1 cellular context compared by ENCODE assay signal in genomic region chr1:26321315-26322041, GRCh38.
TF ChIP-seq lines count a peak whose summit lies in the region.

No MANE protein-coding gene starts in this region.

TF ChIP-seq in K562, 482 proteins besides CTCF, POLR2A, EP300 and RAD21 (continued from another document and continues in another):
- TF ChIP-seq TCF7L2 (IDR thresholded peaks at IDR 0.05; ENCODE audit: low read depth, low read length) = no peak
- TF ChIP-seq CTCFL (IDR thresholded peaks at IDR 0.05; ENCODE audit: borderline replicate concordance, insufficient read depth, low read depth, low read length, poor library complexity, severe bottlenecking) = no peak
- TF ChIP-seq, protein P1, sequence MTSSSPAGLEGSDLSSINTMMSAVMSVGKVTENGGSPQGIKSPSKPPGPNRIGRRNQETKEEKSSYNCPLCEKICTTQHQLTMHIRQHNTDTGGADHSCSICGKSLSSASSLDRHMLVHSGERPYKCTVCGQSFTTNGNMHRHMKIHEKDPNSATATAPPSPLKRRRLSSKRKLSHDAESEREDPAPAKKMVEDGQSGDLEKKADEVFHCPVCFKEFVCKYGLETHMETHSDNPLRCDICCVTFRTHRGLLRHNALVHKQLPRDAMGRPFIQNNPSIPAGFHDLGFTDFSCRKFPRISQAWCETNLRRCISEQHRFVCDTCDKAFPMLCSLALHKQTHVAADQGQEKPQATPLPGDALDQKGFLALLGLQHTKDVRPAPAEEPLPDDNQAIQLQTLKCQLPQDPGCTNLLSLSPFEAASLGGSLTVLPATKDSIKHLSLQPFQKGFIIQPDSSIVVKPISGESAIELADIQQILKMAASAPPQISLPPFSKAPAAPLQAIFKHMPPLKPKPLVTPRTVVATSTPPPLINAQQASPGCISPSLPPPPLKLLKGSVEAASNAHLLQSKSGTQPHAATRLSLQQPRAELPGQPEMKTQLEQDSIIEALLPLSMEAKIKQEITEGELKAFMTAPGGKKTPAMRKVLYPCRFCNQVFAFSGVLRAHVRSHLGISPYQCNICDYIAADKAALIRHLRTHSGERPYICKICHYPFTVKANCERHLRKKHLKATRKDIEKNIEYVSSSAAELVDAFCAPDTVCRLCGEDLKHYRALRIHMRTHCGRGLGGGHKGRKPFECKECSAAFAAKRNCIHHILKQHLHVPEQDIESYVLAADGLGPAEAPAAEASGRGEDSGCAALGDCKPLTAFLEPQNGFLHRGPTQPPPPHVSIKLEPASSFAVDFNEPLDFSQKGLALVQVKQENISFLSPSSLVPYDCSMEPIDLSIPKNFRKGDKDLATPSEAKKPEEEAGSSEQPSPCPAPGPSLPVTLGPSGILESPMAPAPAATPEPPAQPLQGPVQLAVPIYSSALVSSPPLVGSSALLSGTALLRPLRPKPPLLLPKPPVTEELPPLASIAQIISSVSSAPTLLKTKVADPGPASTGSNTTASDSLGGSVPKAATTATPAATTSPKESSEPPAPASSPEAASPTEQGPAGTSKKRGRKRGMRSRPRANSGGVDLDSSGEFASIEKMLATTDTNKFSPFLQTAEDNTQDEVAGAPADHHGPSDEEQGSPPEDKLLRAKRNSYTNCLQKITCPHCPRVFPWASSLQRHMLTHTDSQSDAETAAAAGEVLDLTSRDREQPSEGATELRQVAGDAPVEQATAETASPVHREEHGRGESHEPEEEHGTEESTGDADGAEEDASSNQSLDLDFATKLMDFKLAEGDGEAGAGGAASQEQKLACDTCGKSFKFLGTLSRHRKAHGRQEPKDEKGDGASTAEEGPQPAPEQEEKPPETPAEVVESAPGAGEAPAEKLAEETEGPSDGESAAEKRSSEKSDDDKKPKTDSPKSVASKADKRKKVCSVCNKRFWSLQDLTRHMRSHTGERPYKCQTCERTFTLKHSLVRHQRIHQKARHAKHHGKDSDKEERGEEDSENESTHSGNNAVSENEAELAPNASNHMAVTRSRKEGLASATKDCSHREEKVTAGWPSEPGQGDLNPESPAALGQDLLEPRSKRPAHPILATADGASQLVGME (CRISPR knock-in tag; IDR thresholded peaks at IDR 0.05) = 0 out of 2 replicates have a peak, but pooled peaks have one; percentile 58
- TF ChIP-seq SIRT6 (IDR thresholded peaks at IDR 0.05; ENCODE audit: low read depth, low read length) = no peak
- TF ChIP-seq NFE2 (IDR thresholded peaks at IDR 0.05; ENCODE audit: low read depth) = no peak
- TF ChIP-seq, protein P2, sequence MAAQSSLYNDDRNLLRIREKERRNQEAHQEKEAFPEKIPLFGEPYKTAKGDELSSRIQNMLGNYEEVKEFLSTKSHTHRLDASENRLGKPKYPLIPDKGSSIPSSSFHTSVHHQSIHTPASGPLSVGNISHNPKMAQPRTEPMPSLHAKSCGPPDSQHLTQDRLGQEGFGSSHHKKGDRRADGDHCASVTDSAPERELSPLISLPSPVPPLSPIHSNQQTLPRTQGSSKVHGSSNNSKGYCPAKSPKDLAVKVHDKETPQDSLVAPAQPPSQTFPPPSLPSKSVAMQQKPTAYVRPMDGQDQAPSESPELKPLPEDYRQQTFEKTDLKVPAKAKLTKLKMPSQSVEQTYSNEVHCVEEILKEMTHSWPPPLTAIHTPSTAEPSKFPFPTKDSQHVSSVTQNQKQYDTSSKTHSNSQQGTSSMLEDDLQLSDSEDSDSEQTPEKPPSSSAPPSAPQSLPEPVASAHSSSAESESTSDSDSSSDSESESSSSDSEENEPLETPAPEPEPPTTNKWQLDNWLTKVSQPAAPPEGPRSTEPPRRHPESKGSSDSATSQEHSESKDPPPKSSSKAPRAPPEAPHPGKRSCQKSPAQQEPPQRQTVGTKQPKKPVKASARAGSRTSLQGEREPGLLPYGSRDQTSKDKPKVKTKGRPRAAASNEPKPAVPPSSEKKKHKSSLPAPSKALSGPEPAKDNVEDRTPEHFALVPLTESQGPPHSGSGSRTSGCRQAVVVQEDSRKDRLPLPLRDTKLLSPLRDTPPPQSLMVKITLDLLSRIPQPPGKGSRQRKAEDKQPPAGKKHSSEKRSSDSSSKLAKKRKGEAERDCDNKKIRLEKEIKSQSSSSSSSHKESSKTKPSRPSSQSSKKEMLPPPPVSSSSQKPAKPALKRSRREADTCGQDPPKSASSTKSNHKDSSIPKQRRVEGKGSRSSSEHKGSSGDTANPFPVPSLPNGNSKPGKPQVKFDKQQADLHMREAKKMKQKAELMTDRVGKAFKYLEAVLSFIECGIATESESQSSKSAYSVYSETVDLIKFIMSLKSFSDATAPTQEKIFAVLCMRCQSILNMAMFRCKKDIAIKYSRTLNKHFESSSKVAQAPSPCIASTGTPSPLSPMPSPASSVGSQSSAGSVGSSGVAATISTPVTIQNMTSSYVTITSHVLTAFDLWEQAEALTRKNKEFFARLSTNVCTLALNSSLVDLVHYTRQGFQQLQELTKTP (IDR thresholded peaks at IDR 0.05; ENCODE audit: low read depth in 1 of 2, partially characterized antibody in 2 of 2) = peak in 1 of 2 experiments; percentile 56
- no peak for TF ChIP-seq ELF4 (CRISPR knock-in tag; IDR thresholded peaks at IDR 0.05)
- TF ChIP-seq KAT7 (CRISPR knock-in tag; IDR thresholded peaks at IDR 0.05; ENCODE audit: borderline replicate concordance) = no peak
- no peak for TF ChIP-seq BCLAF1 (IDR thresholded peaks at IDR 0.05; ENCODE audit: borderline replicate concordance in 1 of 2, control insufficient read depth in 1 of 2, low read depth in 2 of 2, low read length in 1 of 2)
- 0 out of 2 replicates have a peak, but pooled peaks have one; percentile 10 for TF ChIP-seq EGR1 (conservative IDR thresholded peaks at IDR 0.05)
- TF ChIP-seq, protein P3, sequence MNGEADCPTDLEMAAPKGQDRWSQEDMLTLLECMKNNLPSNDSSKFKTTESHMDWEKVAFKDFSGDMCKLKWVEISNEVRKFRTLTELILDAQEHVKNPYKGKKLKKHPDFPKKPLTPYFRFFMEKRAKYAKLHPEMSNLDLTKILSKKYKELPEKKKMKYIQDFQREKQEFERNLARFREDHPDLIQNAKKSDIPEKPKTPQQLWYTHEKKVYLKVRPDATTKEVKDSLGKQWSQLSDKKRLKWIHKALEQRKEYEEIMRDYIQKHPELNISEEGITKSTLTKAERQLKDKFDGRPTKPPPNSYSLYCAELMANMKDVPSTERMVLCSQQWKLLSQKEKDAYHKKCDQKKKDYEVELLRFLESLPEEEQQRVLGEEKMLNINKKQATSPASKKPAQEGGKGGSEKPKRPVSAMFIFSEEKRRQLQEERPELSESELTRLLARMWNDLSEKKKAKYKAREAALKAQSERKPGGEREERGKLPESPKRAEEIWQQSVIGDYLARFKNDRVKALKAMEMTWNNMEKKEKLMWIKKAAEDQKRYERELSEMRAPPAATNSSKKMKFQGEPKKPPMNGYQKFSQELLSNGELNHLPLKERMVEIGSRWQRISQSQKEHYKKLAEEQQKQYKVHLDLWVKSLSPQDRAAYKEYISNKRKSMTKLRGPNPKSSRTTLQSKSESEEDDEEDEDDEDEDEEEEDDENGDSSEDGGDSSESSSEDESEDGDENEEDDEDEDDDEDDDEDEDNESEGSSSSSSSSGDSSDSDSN (IDR thresholded peaks at IDR 0.05; ENCODE audit: borderline replicate concordance in 1 of 2, low read depth in 2 of 2, low read length in 2 of 2) = peak in 1 of 2 experiments; percentile 68; a peak in 1 of 4 replicates
- TF ChIP-seq TRIM24 (IDR thresholded peaks at IDR 0.05) = no peak
- TF ChIP-seq SAP30 (IDR thresholded peaks at IDR 0.05; ENCODE audit: borderline replicate concordance, insufficient read depth, low read depth, low read length, poor library complexity, severe bottlenecking) = no peak
- TF ChIP-seq CCNT2 (IDR thresholded peaks at IDR 0.05; ENCODE audit: borderline replicate concordance, extremely low read depth, insufficient read length, low read depth, low read length) = no peak
- TF ChIP-seq SREBF2 (CRISPR knock-in tag; IDR thresholded peaks at IDR 0.05) = no peak
- no peak for TF ChIP-seq FOXK2 (conservative IDR thresholded peaks at IDR 0.05 in 1 of 2, IDR thresholded peaks at IDR 0.05 in 1 of 2; ENCODE audit: low read depth in 2 of 2)
- TF ChIP-seq CREBBP (IDR thresholded peaks at IDR 0.05; ENCODE audit: low read depth, low read length) = no peak
- TF ChIP-seq NFIC (IDR thresholded peaks at IDR 0.05) = no peak
- no peak; a peak in 1 of 4 replicates for TF ChIP-seq MNT (conservative IDR thresholded peaks at IDR 0.05)
- no peak for TF ChIP-seq ATF1 (CRISPR knock-in tag; IDR thresholded peaks at IDR 0.05)
- no peak for TF ChIP-seq ATF1 (tag; IDR thresholded peaks at IDR 0.05)
- no peak for TF ChIP-seq RFX7 (CRISPR knock-in tag; IDR thresholded peaks at IDR 0.05)
- TF ChIP-seq TCFL5 (CRISPR knock-in tag; conservative IDR thresholded peaks at IDR 0.05) = no peak
- no peak for TF ChIP-seq RHOXF2B (CRISPR knock-in tag; conservative IDR thresholded peaks at IDR 0.05)
- TF ChIP-seq TBL1XR1 (IDR thresholded peaks at IDR 0.05; ENCODE audit: low read length in 2 of 2) = peak in 1 of 2 experiments; percentile 29; a peak in 1 of 4 replicates
- TF ChIP-seq ZNF263 (CRISPR knock-in tag; IDR thresholded peaks at IDR 0.05; ENCODE audit: borderline replicate concordance) = no peak
- no peak for TF ChIP-seq FIP1L1 (IDR thresholded peaks at IDR 0.05; ENCODE audit: low read depth, low read length, poor library complexity, severe bottlenecking)
- TF ChIP-seq POU5F1 (IDR thresholded peaks at IDR 0.05; ENCODE audit: borderline replicate concordance, low read depth, low read length, partially characterized antibody) = no peak
- no peak for TF ChIP-seq ETV1 (tag; conservative IDR thresholded peaks at IDR 0.05; ENCODE audit: low read depth)
- TF ChIP-seq HDAC3 (IDR thresholded peaks at IDR 0.05; ENCODE audit: borderline replicate concordance, partially characterized antibody) = no peak
- TF ChIP-seq TRIM25 (IDR thresholded peaks at IDR 0.05; ENCODE audit: borderline replicate concordance) = no peak
- no peak for TF ChIP-seq SLC30A9 (CRISPR knock-in tag; IDR thresholded peaks at IDR 0.05)
- TF ChIP-seq ZNF639 (CRISPR knock-in tag; conservative IDR thresholded peaks at IDR 0.05 in 1 of 2, IDR thresholded peaks at IDR 0.05 in 1 of 2) = no peak
- TF ChIP-seq SMC3 (conservative IDR thresholded peaks at IDR 0.05; ENCODE audit: insufficient read depth, low read depth, low read length) = peak; percentile 96
